In genomic region chr2:174439950-174440349, GRCh38 we compare ENCODE assay signal across 25 cellular contexts. TPM values are rescaled to one million over a fixed set of nuclear protein-coding genes. Genes with fewer than 3 reads are reported as not detected.
DNase-seq lines count a peak whose midpoint lies in the region; ATAC-seq and TF ChIP-seq lines count a peak whose summit lies in the region.
"Had no signal": no experiment of that assay in that cellular context is flagged by ENCODE, and none has a peak within 500 bp of the region (broad histone marks: within the 10 kb centered on the region; RNA-seq: fewer than 3 reads in every experiment).

No MANE protein-coding gene starts in this region.

- H3K36me3 Mint-ChIP-seq in CD8-positive, alpha-beta T cell = peaks cover 65% of the 10 kb centered on the region
- peaks cover 8% of the 10 kb centered on the region for H3K36me3 Mint-ChIP-seq in mesothelial cell of epicardium

- H3K27me3 ChIP-seq in CD8-positive, alpha-beta T cell (ENCODE audit: insufficient read depth, low read length) = no peaks in the 10 kb centered on the region
- H3K27me3 ChIP-seq in tibial nerve = no peaks in the 10 kb centered on the region
- H3K27me3 ChIP-seq: BE2C; BLaER1 treated with 17β-estradiol and CSF1 and Interleukin-3, amounts not matched to agents 10 nM and 100 nM had no signal

- H3K4me3 Mint-ChIP-seq in CD8-positive, alpha-beta T cell = no peak overlapping the region
- no peak overlapping the region for H3K4me3 Mint-ChIP-seq in mesothelial cell of epicardium
- H3K4me3 Mint-ChIP-seq: CD14-positive monocyte; CD4-positive, alpha-beta T cell; GM23338; H9 had no signal

- H3K4me1 ChIP-seq in CD8-positive, alpha-beta T cell (ENCODE audit: insufficient read depth, low read length) = no peaks in the 10 kb centered on the region
- H3K4me1 ChIP-seq in tibial nerve = peaks cover 0 to 7% (median 3%) of the 10 kb centered on the region in 4 donors
- H3K4me1 ChIP-seq: BE2C; BLaER1 treated with 17β-estradiol and CSF1 and Interleukin-3, amounts not matched to agents 10 nM and 100 nM had no signal

- TF ChIP-seq POLR2A in tibial nerve (IDR thresholded peaks at IDR 0.05) = no peak

- intact Hi-C loops in CD8-positive, alpha-beta T cell (cut with DNase I, micrococcal nuclease) = loop anchor here (1.0 to 10.0 kb wide), 2 partner anchors 24 to 1035 kb away; no protein-coding TSS in a partner anchor

- CTCF ChIA-PET in CD8-positive, alpha-beta T cell (lab: Charles Lee) = interaction anchor here (1.3 kb wide), 1 partner anchor 23 kb away, joined by 3 read pairs; no protein-coding TSS in a partner anchor

- H3K27ac ChIP-seq in CD8-positive, alpha-beta T cell (ENCODE audit: low read depth, low read length) = no peak overlapping the region
- H3K27ac ChIP-seq in tibial nerve = no peak overlapping the region
- H3K27ac ChIP-seq: A549; BLaER1 treated with 17β-estradiol and CSF1 and Interleukin-3, amounts not matched to agents 10 nM and 100 nM had no signal

- no peak for TF ChIP-seq EP300 in tibial nerve (IDR thresholded peaks at IDR 0.05)

- peak overlapping the region; percentile 2 for H3K27ac Mint-ChIP-seq in CD8-positive, alpha-beta T cell
- peak overlapping the region; percentile 35 for H3K27ac Mint-ChIP-seq in mesothelial cell of epicardium
- H3K27ac Mint-ChIP-seq: CD14-positive monocyte; CD4-positive, alpha-beta T cell; GM23338; H9 had no signal

- H3K36me3 ChIP-seq in CD8-positive, alpha-beta T cell (ENCODE audit: insufficient read depth, low read length) = peaks cover 37% of the 10 kb centered on the region
- peaks cover 0 to 38% (median 0%) of the 10 kb centered on the region in 3 donors for H3K36me3 ChIP-seq in tibial nerve
- H3K36me3 ChIP-seq: BE2C had no signal

- no peaks in the 10 kb centered on the region for H3K27me3 Mint-ChIP-seq in CD8-positive, alpha-beta T cell (ENCODE audit: low read depth)
- H3K27me3 Mint-ChIP-seq in mesothelial cell of epicardium (ENCODE audit: low read depth) = no peaks in the 10 kb centered on the region
- H3K27me3 Mint-ChIP-seq: CD4-positive, alpha-beta T cell had no signal

- ATAC-seq in CD8-positive, alpha-beta T cell = no peak
- ATAC-seq: A549, GM12878, GM23338, HCT116 had no signal

- no peaks in the 10 kb centered on the region for H3K9me3 Mint-ChIP-seq in CD8-positive, alpha-beta T cell
- H3K9me3 Mint-ChIP-seq in mesothelial cell of epicardium = no peaks in the 10 kb centered on the region
- H3K9me3 Mint-ChIP-seq: CD14-positive monocyte; CD4-positive, alpha-beta T cell; GM23338; H9 had no signal

- no peaks in the 10 kb centered on the region for H3K9me3 ChIP-seq in CD8-positive, alpha-beta T cell (ENCODE audit: low read length)
- no peaks in the 10 kb centered on the region for H3K9me3 ChIP-seq in tibial nerve
- H3K9me3 ChIP-seq: A549; BE2C; BLaER1 treated with 17β-estradiol and CSF1 and Interleukin-3, amounts not matched to agents 10 nM and 100 nM had no signal

- TF ChIP-seq CTCF in CD8-positive, alpha-beta T cell (IDR thresholded peaks at IDR 0.05) = no peak
- no peak for TF ChIP-seq CTCF in mesothelial cell of epicardium (IDR thresholded peaks at IDR 0.05; ENCODE audit: unreplicated experiment)
- no peak for TF ChIP-seq CTCF in tibial nerve (IDR thresholded peaks at IDR 0.05)

- no peak for DNase-seq in CD8-positive, alpha-beta T cell
- DNase-seq in SK-N-DZ (ENCODE audit: low spot score) = peak; percentile 63
- DNase-seq in astrocyte of the hippocampus (ENCODE audit: low read depth, low spot score) = peak; percentile 14
- DNase-seq in mesothelial cell of epicardium (ENCODE audit: low spot score in 2 of 2, unreplicated experiment in 2 of 2) = no peak
- no peak for DNase-seq in tibial nerve (ENCODE audit: low spot score in 2 of 2)
- no peak for DNase-seq in SHP77 (lab: John Stamatoyannopoulos, UW)
- DNase-seq in DMS79 treated with DMSO at 0.1 percent for 48 hours (lab: John Stamatoyannopoulos, UW) = no peak
- DNase-seq: 8988T; ACHN; AML-193; BE2C; Calu3; CD4-positive, alpha-beta T cell; COR-L47; DMS53; DND-41; EL; GDM1; H9 had no signal

- no peak overlapping the region for H3K4me3 ChIP-seq in CD8-positive, alpha-beta T cell (ENCODE audit: low read depth, low read length)
- H3K4me3 ChIP-seq in tibial nerve = no peak overlapping the region
- H3K4me3 ChIP-seq: A549; BLaER1 treated with 17β-estradiol and CSF1 and Interleukin-3, amounts not matched to agents 10 nM and 100 nM; GM12878; GM23338 had no signal

- POLR2A ChIA-PET in CD8-positive, alpha-beta T cell (lab: Charles Lee) = no interaction called here

- 51 to 55% methylated on average over 2 of the region's 2 CpGs for WGBS in tibial nerve, 2 donors

- H3K4me1 Mint-ChIP-seq in CD8-positive, alpha-beta T cell (ENCODE audit: low read depth) = no peaks in the 10 kb centered on the region
- H3K4me1 Mint-ChIP-seq in mesothelial cell of epicardium = peaks cover 30% of the 10 kb centered on the region

RNA-seq across cellular contexts. Expression of gene SCRN3, which starts 44.4 kb away (rescaled TPM):
- 1 to 10 TPM; 5.9 to 7.3 TPM for total RNA-seq in CD8-positive, alpha-beta T cell
- polyA plus RNA-seq in SK-N-DZ (2014; cell fraction: cytosol; rRNA removed) = 29.0 and 34.3 TPM in 2 replicates
- polyA plus RNA-seq in SK-N-DZ (2014; cell fraction: nucleus; rRNA removed) = 16.7 and 24.7 TPM in 2 replicates
- 26.5 to 29.0 TPM (median 26.8 TPM) in 3 replicates for total RNA-seq in mesothelial cell of epicardium
- 10 to 100 TPM; 13.5 to 32.0 (median 20.7) TPM for total RNA-seq in tibial nerve

RNA-seq across cellular contexts. Expression of gene GPR155, which starts 46.9 kb away (rescaled TPM):
- total RNA-seq in CD8-positive, alpha-beta T cell = 10 to 100 TPM; 13.3 to 14.4 TPM
- 1.0 and 1.4 TPM in 2 replicates for polyA plus RNA-seq in SK-N-DZ (2014; cell fraction: cytosol; rRNA removed)
- polyA plus RNA-seq in SK-N-DZ (2014; cell fraction: nucleus; rRNA removed) = 0.99 and 1.1 TPM in 2 replicates
- total RNA-seq in mesothelial cell of epicardium = 4.4 to 7.2 TPM (median 4.6 TPM) in 3 replicates
- 10 to 100 TPM in 3 of 4 donors, 1 to 10 TPM in 1; 8.6 to 36.5 (median 15.5) TPM for total RNA-seq in tibial nerve

Comparison
In these comparisons a context has a peak if more than half of its experiments do, and no peak if none do; other contexts are left out.
1. DNase-seq: peak in SK-N-DZ (single experiment) and astrocyte of the hippocampus (single experiment); none in CD8-positive, alpha-beta T cell (0 of 7), mesothelial cell of epicardium (0 of 2), tibial nerve (0 of 2), SHP77 (0 of 2) and DMS79 treated with DMSO at 0.1 percent for 48 hours (single experiment).